8 cellular contexts compared by ENCODE assay signal in genomic region chr6:112311950-112312547, GRCh38. TPM values are rescaled to one million over a fixed set of nuclear protein-coding genes. Genes with fewer than 3 reads are reported as not detected.
A peak's percentile ranks its signal among the peaks of the same experiment; 100 is the strongest.
DNase-seq lines count a peak whose midpoint lies in the region; ATAC-seq and TF ChIP-seq lines count a peak whose summit lies in the region.

No MANE protein-coding gene starts in this region.

- 30 to 32% methylated on average over 8 of the region's 8 CpGs for WGBS in lung, 2 donors

- no peaks in the 10 kb centered on the region for H3K4me1 Mint-ChIP-seq in activated CD4-positive, alpha-beta T cell treated with anti-CD3 and anti-CD28 coated beads, Interleukin-2, amount 10 ng/mL, durations not matched to agents 24 days and 14 days
- peaks cover 27% of the 10 kb centered on the region for H3K4me1 Mint-ChIP-seq in brain

- H3K36me3 Mint-ChIP-seq in activated CD4-positive, alpha-beta T cell treated with anti-CD3 and anti-CD28 coated beads, Interleukin-2, amount 10 ng/mL, durations not matched to agents 24 days and 14 days (ENCODE audit: low read depth), result no peaks in the 10 kb centered on the region
- H3K36me3 Mint-ChIP-seq in brain, result no peaks in the 10 kb centered on the region

- H3K27ac Mint-ChIP-seq in activated CD4-positive, alpha-beta T cell treated with anti-CD3 and anti-CD28 coated beads, Interleukin-2, amount 10 ng/mL, durations not matched to agents 24 days and 14 days, result no peak overlapping the region
- peak overlapping the region in 2 of 5 experiments; percentile 11 to 27 for H3K27ac Mint-ChIP-seq in brain

- H3K27me3 Mint-ChIP-seq in activated CD4-positive, alpha-beta T cell treated with anti-CD3 and anti-CD28 coated beads, Interleukin-2, amount 10 ng/mL, durations not matched to agents 24 days and 14 days, result peaks cover 34% of the 10 kb centered on the region
- H3K27me3 Mint-ChIP-seq in brain, result no peaks in the 10 kb centered on the region

- H3K36me3 ChIP-seq in lung (ENCODE audit: control insufficient read depth in 2 of 2, insufficient read depth in 2 of 2, low read length in 2 of 2), result no peaks in the 10 kb centered on the region

- ATAC-seq in lung (ENCODE audit: insufficient read depth, low FRiP score), result no peak
- no peak for ATAC-seq in HG02884 (IDR thresholded peaks at IDR 0.05; ENCODE audit: unreplicated experiment)
- no peak for ATAC-seq in GM18858 (IDR thresholded peaks at IDR 0.05; ENCODE audit: unreplicated experiment)

- intact Hi-C loops in activated CD4-positive, alpha-beta T cell treated with anti-CD3 and anti-CD28 coated beads, Interleukin-2, amount 10 ng/mL, durations not matched to agents 24 days and 14 days (cut with micrococcal nuclease), result loop anchor here (1.0 kb wide), 1 partner anchor 132 kb away; no protein-coding TSS in a partner anchor

- TF ChIP-seq CTCF in brain (conservative IDR thresholded peaks at IDR 0.05), result peak; percentile 88
- peak; percentile 61 for TF ChIP-seq CTCF in lung (IDR thresholded peaks at IDR 0.05; ENCODE audit: control extremely low read depth, extremely low read depth)

- H3K4me1 ChIP-seq in lung (ENCODE audit: control insufficient read depth in 2 of 2, insufficient read depth in 2 of 2, low read length in 2 of 2), result peaks cover 4% of the 10 kb centered on the region in 2 donors

- no peaks in the 10 kb centered on the region for H3K9me3 ChIP-seq in lung (ENCODE audit: control insufficient read depth in 2 of 2, insufficient read depth in 1 of 2, low read length in 1 of 2)

- H3K4me3 ChIP-seq in lung, result no peak overlapping the region

- no peaks in the 10 kb centered on the region for H3K9me3 Mint-ChIP-seq in activated CD4-positive, alpha-beta T cell treated with anti-CD3 and anti-CD28 coated beads, Interleukin-2, amount 10 ng/mL, durations not matched to agents 24 days and 14 days
- peaks cover 0 to 3% (median 0%) of the 10 kb centered on the region in 5 experiments for H3K9me3 Mint-ChIP-seq in brain

- no peak overlapping the region for H3K27ac ChIP-seq in lung (ENCODE audit: low read depth in 1 of 2, low read length in 1 of 2)

- DNase-seq in activated CD4-positive, alpha-beta T cell treated with anti-CD3 and anti-CD28 coated beads, Interleukin-2, amount 10 ng/mL, durations not matched to agents 24 days and 14 days, result peak; percentile 69
- no peak for DNase-seq in activated CD4-positive, alpha-beta T cell treated with anti-CD3 and anti-CD28 coated beads, Interleukin-2, amount 50 U/mL, for 48 hours
- DNase-seq in NCI-H146 treated with DMSO at 0.1 percent for 48 hours (lab: John Stamatoyannopoulos, UW; ENCODE audit: unreplicated experiment) (peak; percentile 36), lung (ENCODE audit: low spot score) (no peak), activated T-cell treated with anti-CD3 and anti-CD28 coated beads for 4 hours (no peak)

- no peak overlapping the region for H3K4me3 Mint-ChIP-seq in activated CD4-positive, alpha-beta T cell treated with anti-CD3 and anti-CD28 coated beads, Interleukin-2, amount 10 ng/mL, durations not matched to agents 24 days and 14 days
- no peak overlapping the region for H3K4me3 Mint-ChIP-seq in brain

- no peaks in the 10 kb centered on the region for H3K27me3 ChIP-seq in lung (ENCODE audit: control insufficient read depth, insufficient read depth)

RNA-seq across cellular contexts. Expression of gene RFPL4B, which starts 35.1 kb away (rescaled TPM):
- total RNA-seq in activated CD4-positive, alpha-beta T cell treated with anti-CD3 and anti-CD28 coated beads, Interleukin-2, amount 10 ng/mL, durations not matched to agents 24 days and 14 days, result not detected in 2 replicates
- polyA plus RNA-seq in brain (ENCODE audit: insufficient read depth, low read depth, low replicate concordance), result not detected
- not detected for total RNA-seq in lung
- polyA plus RNA-seq in lung, result not detected

RNA-seq across cellular contexts. Expression of gene LAMA4, which starts 57.7 kb away (rescaled TPM):
- not detected in 2 replicates for total RNA-seq in activated CD4-positive, alpha-beta T cell treated with anti-CD3 and anti-CD28 coated beads, Interleukin-2, amount 10 ng/mL, durations not matched to agents 24 days and 14 days
- polyA plus RNA-seq in brain (ENCODE audit: insufficient read depth, low read depth, low replicate concordance) (7.0 TPM), lung (10 to 100 TPM; 28.4 to 38.6 TPM)
- total RNA-seq in lung, result 100 to 1,000 TPM; 121 to 261 TPM

Comparison
In these comparisons a context has a peak if more than half of its experiments do, and no peak if none do; other contexts are left out.
1. DNase-seq: peak in activated CD4-positive, alpha-beta T cell treated with anti-CD3 and anti-CD28 coated beads, Interleukin-2, amount 10 ng/mL, durations not matched to agents 24 days and 14 days (single experiment) and NCI-H146 treated with DMSO at 0.1 percent for 48 hours (single experiment); none in activated CD4-positive, alpha-beta T cell treated with anti-CD3 and anti-CD28 coated beads, Interleukin-2, amount 50 U/mL, for 48 hours (0 of 2), lung (single experiment) and activated T-cell treated with anti-CD3 and anti-CD28 coated beads for 4 hours (single experiment).
2. RNA of gene LAMA4, which starts 57.7 kb away (total RNA-seq): 121 to 261 TPM in lung; not detected in activated CD4-positive, alpha-beta T cell treated with anti-CD3 and anti-CD28 coated beads, Interleukin-2, amount 10 ng/mL, durations not matched to agents 24 days and 14 days; every median in the first group is over 100 times any median in the second.